In the genomic region with DNA sequence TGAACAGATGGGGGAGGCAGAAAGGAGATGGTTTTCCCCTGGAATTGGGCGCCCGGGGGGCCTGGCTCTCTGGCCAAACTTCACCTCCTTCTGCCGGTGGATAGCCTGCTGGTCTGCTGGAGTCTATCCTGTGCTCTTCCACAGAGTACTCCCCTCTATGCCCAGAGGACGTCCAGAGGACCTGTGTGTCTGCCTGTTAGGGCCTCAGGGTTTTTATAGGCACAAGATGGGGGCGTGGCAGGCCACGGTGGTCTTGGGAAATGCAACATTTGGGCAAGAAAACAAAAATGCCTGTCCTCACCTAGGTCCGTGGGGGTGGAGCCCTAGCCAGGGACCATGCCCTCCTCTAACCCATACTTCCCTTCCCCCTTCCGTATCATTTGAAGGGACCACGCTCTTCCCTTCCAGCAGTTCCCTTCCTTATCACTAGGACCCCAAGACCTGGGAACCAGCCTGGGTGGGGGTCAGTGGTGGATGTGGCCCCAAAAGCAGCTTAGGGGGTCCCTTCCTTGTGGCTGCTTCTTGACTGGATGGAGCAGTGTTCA, we compare ENCODE assay signal across 10 cellular contexts. TPM values are rescaled to one million over a fixed set of nuclear protein-coding genes. Genes with fewer than 3 reads are reported as not detected.
DNase-seq lines count a peak whose midpoint lies in the region; ATAC-seq and TF ChIP-seq lines count a peak whose summit lies in the region.
"Had no signal": no experiment of that assay in that cellular context is flagged by ENCODE, and none has a peak within 500 bp of the region (broad histone marks: within the 10 kb centered on the region; RNA-seq: fewer than 3 reads in every experiment).

No MANE protein-coding gene starts in this region.

- POLR2A ChIA-PET in A673 (lab: Charles Lee; ENCODE audit: low non-redundant PET): no interaction called here

- intact Hi-C loops in A673 (cut with micrococcal nuclease; ENCODE audit: unreplicated experiment): no loop called here

- H3K4me1 ChIP-seq in A673 (ENCODE audit: insufficient read depth, low read length, poor library complexity, severe bottlenecking) (no peaks in the 10 kb centered on the region), muscle layer of colon (ENCODE audit: insufficient read depth, low read length) (no peaks in the 10 kb centered on the region), smooth muscle cell (ENCODE audit: low read depth) (no peaks in the 10 kb centered on the region)
- H3K4me1 ChIP-seq: thyroid gland had no signal

- H2AFZ ChIP-seq in smooth muscle cell (ENCODE audit: low read depth): no peak overlapping the region

- TF ChIP-seq CTCF in A673 (conservative IDR thresholded peaks at IDR 0.05; ENCODE audit: low read depth, low read length): no peak
- TF ChIP-seq CTCF in HFF-Myc (IDR thresholded peaks at IDR 0.05; ENCODE audit: low read depth, low read length, missing control alignments): no peak
- no peak for TF ChIP-seq CTCF in cardiac fibroblast (IDR thresholded peaks at IDR 0.05; ENCODE audit: low read depth, low read length)
- TF ChIP-seq CTCF in smooth muscle cell (IDR thresholded peaks at IDR 0.05; ENCODE audit: borderline replicate concordance, insufficient read depth, poor library complexity, severe bottlenecking): no peak

- H3K27me3 ChIP-seq in A673 (replicated peaks; ENCODE audit: insufficient read depth, low read depth, low read length, poor library complexity) (no peaks in the 10 kb centered on the region), muscle layer of colon (ENCODE audit: control insufficient read depth in 1 of 2, insufficient read depth in 2 of 2, low read length in 2 of 2) (no peaks in the 10 kb centered on the region), smooth muscle cell (ENCODE audit: low read depth) (no peaks in the 10 kb centered on the region)
- H3K27me3 ChIP-seq: thyroid gland had no signal

- H3K36me3 ChIP-seq in A673 (ENCODE audit: insufficient read depth, low read length, poor library complexity, severe bottlenecking) (no peaks in the 10 kb centered on the region), muscle layer of colon (ENCODE audit: insufficient read depth, low read length) (no peaks in the 10 kb centered on the region), smooth muscle cell (ENCODE audit: low read depth) (no peaks in the 10 kb centered on the region)
- H3K36me3 ChIP-seq: thyroid gland had no signal

- H3K27ac ChIP-seq in A673 (ENCODE audit: low read depth, low read length, poor library complexity, severe bottlenecking) (no peak overlapping the region), muscle layer of colon (ENCODE audit: low read depth, low read length) (no peak overlapping the region), smooth muscle cell (ENCODE audit: low read depth) (no peak overlapping the region)
- H3K27ac ChIP-seq: thyroid gland had no signal

- H3K9ac ChIP-seq in muscle layer of colon (ENCODE audit: low read length) (no peak overlapping the region), smooth muscle cell (ENCODE audit: low read depth) (no peak overlapping the region)

- no peaks in the 10 kb centered on the region for H4K20me1 ChIP-seq in smooth muscle cell (ENCODE audit: low read depth)

- H3K79me2 ChIP-seq in smooth muscle cell (ENCODE audit: low read depth): no peaks in the 10 kb centered on the region

- CTCF ChIA-PET in A673 (lab: Charles Lee): no interaction called here

- H3K4me3 ChIP-seq in A673 (ENCODE audit: low read depth, low read length, poor library complexity, severe bottlenecking): peak overlapping the region; percentile 46
- peak overlapping the region; percentile 39 for H3K4me3 ChIP-seq in HFF-Myc (replicated peaks; ENCODE audit: low read depth, low read length)
- peak overlapping the region; percentile 30 to 35 for H3K4me3 ChIP-seq in cardiac fibroblast (replicated peaks in 1 of 2; ENCODE audit: low read depth in 2 of 2, low read length in 2 of 2)
- peak overlapping the region; percentile 26 to 65 for H3K4me3 ChIP-seq in muscle layer of colon (ENCODE audit: low read depth in 1 of 2, low read length in 2 of 2)
- no peak overlapping the region for H3K4me3 ChIP-seq in smooth muscle cell

- H3K9me3 ChIP-seq in A673 (ENCODE audit: low read depth, low read length, poor library complexity, severe bottlenecking) (no peaks in the 10 kb centered on the region), muscle layer of colon (ENCODE audit: low read length) (no peaks in the 10 kb centered on the region), smooth muscle cell (replicated peaks; ENCODE audit: low read depth) (no peaks in the 10 kb centered on the region)
- H3K9me3 ChIP-seq: thyroid gland had no signal

- DNase-seq in A673 (ENCODE audit: low spot score): no peak
- no peak for DNase-seq in HFF-Myc (ENCODE audit: extremely low read depth, low read depth)
- no peak for DNase-seq in cardiac fibroblast (ENCODE audit: low read depth in 2 of 2)
- DNase-seq in activated CD4-positive, CD25-positive, alpha-beta regulatory T cell (lab: John Stamatoyannopoulos, UW): no peak
- DNase-seq in smooth muscle cell (lab: John Stamatoyannopoulos, UW; ENCODE audit: unreplicated experiment): no peak
- DNase-seq: cortex of kidney had no signal

- 95% methylated on average over 9 of the region's 9 CpGs for WGBS in smooth muscle cell (ENCODE audit: low lambda C conversion rate)

- H3F3A ChIP-seq in smooth muscle cell (ENCODE audit: low read depth): no peaks in the 10 kb centered on the region

- no peak for ATAC-seq in HG03095 (IDR thresholded peaks at IDR 0.05; ENCODE audit: unreplicated experiment)
- no peak for ATAC-seq in HG03139 (IDR thresholded peaks at IDR 0.05; ENCODE audit: unreplicated experiment)

- H3K4me2 ChIP-seq in smooth muscle cell: no peak overlapping the region

- BruUV-seq in A673 (replicated peaks; lab: Mats Ljungman, UMichigan): no TSS peak

RNA-seq across cellular contexts. Expression of a gene that starts 53.6 kb away (rescaled TPM):
- total RNA-seq in A673 (2021): 17.9 and 20.3 TPM in 2 replicates
- total RNA-seq in smooth muscle cell: 12.5 and 13.3 TPM in 2 replicates
- polyA plus RNA-seq in smooth muscle cell: 5.1 and 8.5 TPM in 2 replicates
